Comparison of ENCODE assay signal across 1 cellular context in the genomic region with DNA sequence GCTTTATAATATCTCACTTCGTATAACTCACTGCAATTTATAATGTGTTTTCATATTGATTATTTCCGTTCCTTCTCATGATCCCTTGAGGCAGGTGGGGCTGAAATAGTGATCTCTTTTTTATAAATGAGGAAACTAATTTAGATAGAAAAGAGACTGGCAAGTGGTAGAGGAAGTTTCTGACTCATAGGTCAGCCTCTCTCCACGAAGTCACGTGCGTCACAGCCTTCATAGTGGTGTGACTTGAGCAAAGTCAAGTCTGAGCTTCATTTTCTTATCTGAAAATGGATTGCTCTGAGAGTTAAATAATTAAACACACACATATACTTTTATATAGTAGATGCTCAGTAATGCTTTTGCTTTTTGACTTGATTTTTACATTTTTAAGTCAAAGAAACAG.
A peak's percentile ranks its signal among the peaks of the same experiment; 100 is the strongest.
TF ChIP-seq lines count a peak whose summit lies in the region.

No MANE protein-coding gene starts in this region.

TF ChIP-seq in endothelial cell of umbilical vein, 7 proteins besides CTCF, POLR2A, EP300 and RAD21:
- no peak for TF ChIP-seq MYC (IDR thresholded peaks at IDR 0.05; ENCODE audit: low read depth, low read length)
- TF ChIP-seq FOS (IDR thresholded peaks at IDR 0.05; ENCODE audit: borderline replicate concordance, insufficient read depth, low read length) = peak; percentile 78
- TF ChIP-seq, protein P1, sequence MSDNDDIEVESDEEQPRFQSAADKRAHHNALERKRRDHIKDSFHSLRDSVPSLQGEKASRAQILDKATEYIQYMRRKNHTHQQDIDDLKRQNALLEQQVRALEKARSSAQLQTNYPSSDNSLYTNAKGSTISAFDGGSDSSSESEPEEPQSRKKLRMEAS (IDR thresholded peaks at IDR 0.05; ENCODE audit: insufficient read depth, insufficient read length) = peak; percentile 80
- TF ChIP-seq GATA2 (IDR thresholded peaks at IDR 0.05; ENCODE audit: insufficient read depth, insufficient read length, low read depth, low read length) = no peak
- no peak for TF ChIP-seq POLR2AphosphoS5 (IDR thresholded peaks at IDR 0.05; ENCODE audit: insufficient read depth, low read depth, low read length)
- TF ChIP-seq JUN (IDR thresholded peaks at IDR 0.05; ENCODE audit: borderline replicate concordance, insufficient read depth, insufficient read length, low read depth) = peak; percentile 72
